Comparison of ENCODE assay signal across 8 cellular contexts in genomic region chr13:81017525-81018152, GRCh38.
DNase-seq lines count a peak whose midpoint lies in the region; ATAC-seq and TF ChIP-seq lines count a peak whose summit lies in the region.

No MANE protein-coding gene starts in this region.

- H3K4me1 ChIP-seq in PC-3 (ENCODE audit: insufficient read depth, low read length) = no peaks in the 10 kb centered on the region

- TF ChIP-seq CTCF in PC-3 (conservative IDR thresholded peaks at IDR 0.05; ENCODE audit: low read depth, low read length) (peak; percentile 67), epithelial cell of esophagus (IDR thresholded peaks at IDR 0.05; ENCODE audit: insufficient read depth, low read depth, low read length, missing control alignments) (peak; percentile 48), neural crest cell (conservative IDR thresholded peaks at IDR 0.05) (peak; percentile 83)

- H3K4me3 ChIP-seq in PC-3 (ENCODE audit: low read length) (no peak overlapping the region), epithelial cell of esophagus (ENCODE audit: low read length) (no peak overlapping the region)

- no peak overlapping the region for H3K27ac Mint-ChIP-seq in neural crest cell (ENCODE audit: unreplicated experiment)

- H3K4me2 ChIP-seq in PC-3 (ENCODE audit: low read length) = no peak overlapping the region

- no peaks in the 10 kb centered on the region for H3K9me2 ChIP-seq in PC-3 (replicated peaks; ENCODE audit: low read length)

- intact Hi-C loops in PC-3 (cut with micrococcal nuclease) (loop anchor here (1.0 to 10.0 kb wide), 5 partner anchors 38 to 1385 kb away; no protein-coding TSS in a partner anchor), head of caudate nucleus (cut with DNase I) (no loop called here)

- peaks cover 13% of the 10 kb centered on the region for H3K9me3 Mint-ChIP-seq in neural crest cell

- H3K36me3 ChIP-seq in PC-3 (ENCODE audit: low read depth, low read length) = no peaks in the 10 kb centered on the region

- no peak overlapping the region for H3K9ac ChIP-seq in PC-3 (ENCODE audit: low read length)

- peak; percentile 93 for ATAC-seq in GM18867 (IDR thresholded peaks at IDR 0.05; ENCODE audit: unreplicated experiment)
- peak; percentile 55 for ATAC-seq in PC-3

- no peak overlapping the region for H3K27ac ChIP-seq in PC-3 (ENCODE audit: low read length)

- no peaks in the 10 kb centered on the region for H3K27me3 Mint-ChIP-seq in neural crest cell (ENCODE audit: low read depth)

- CTCF ChIA-PET in PC-3 (lab: Charles Lee) = interaction anchor here (0.6 to 1.4 kb wide), 10 partner anchors 31 to 1387 kb away, joined by 3 to 7 read pairs (median 4); partner anchors contain the start of gene SPRY2

- BruUV-seq in PC-3 (replicated peaks; lab: Mats Ljungman, UMichigan) = no TSS peak

- no peaks in the 10 kb centered on the region for H3K27me3 ChIP-seq in PC-3 (ENCODE audit: low read length)

- DNase-seq in AG08395 (ENCODE audit: low spot score) = peak; percentile 52
- DNase-seq in HuH-7 (ENCODE audit: low spot score) = peak; percentile 23
- DNase-seq in PC-3 = peak; percentile 61
- DNase-seq in epithelial cell of esophagus (ENCODE audit: low read depth) = peak; percentile 64
- DNase-seq in neural crest cell (ENCODE audit: low read depth, low spot score) = no peak
- no peak for DNase-seq in head of caudate nucleus
- no peak for DNase-seq in activated CD4-positive, alpha-beta T cell treated with anti-CD3 and anti-CD28 coated beads for 48 hours

- H2AFZ ChIP-seq in PC-3 (ENCODE audit: low read length) = no peak overlapping the region

- H3K9me3 ChIP-seq in PC-3 (ENCODE audit: low read length) = no peaks in the 10 kb centered on the region

- peak overlapping the region; percentile 29 for H3K4me3 Mint-ChIP-seq in neural crest cell

- POLR2A ChIA-PET in PC-3 (lab: Charles Lee; ENCODE audit: unreplicated experiment) = interaction anchor here (0.6 kb wide), 1 partner anchor 395 kb away, joined by 3 read pairs; no protein-coding TSS in a partner anchor

- no peaks in the 10 kb centered on the region for H3F3A ChIP-seq in PC-3 (ENCODE audit: low read length, unreplicated experiment)

- H3K36me3 Mint-ChIP-seq in neural crest cell (ENCODE audit: low read depth) = peaks cover 14% of the 10 kb centered on the region

- no peaks in the 10 kb centered on the region for H4K20me1 ChIP-seq in PC-3 (ENCODE audit: low read length)

- H3K79me2 ChIP-seq in PC-3 (ENCODE audit: low read length) = no peaks in the 10 kb centered on the region

- H3K4me1 Mint-ChIP-seq in neural crest cell = peaks cover 11% of the 10 kb centered on the region

Comparison
In these comparisons a context has a peak if more than half of its experiments do, and no peak if none do; other contexts are left out.
1. DNase-seq: peak in AG08395 (single experiment), HuH-7 (single experiment), PC-3 (single experiment) and epithelial cell of esophagus (single experiment); none in neural crest cell (single experiment), head of caudate nucleus (0 of 42) and activated CD4-positive, alpha-beta T cell treated with anti-CD3 and anti-CD28 coated beads for 48 hours (single experiment).
2. Peak in every context shown above with its lines, with median percentiles within 50 percentile points of each other: CTCF ChIP-seq.